Comparison of ENCODE assay signal across 8 cellular contexts in the genomic region with DNA sequence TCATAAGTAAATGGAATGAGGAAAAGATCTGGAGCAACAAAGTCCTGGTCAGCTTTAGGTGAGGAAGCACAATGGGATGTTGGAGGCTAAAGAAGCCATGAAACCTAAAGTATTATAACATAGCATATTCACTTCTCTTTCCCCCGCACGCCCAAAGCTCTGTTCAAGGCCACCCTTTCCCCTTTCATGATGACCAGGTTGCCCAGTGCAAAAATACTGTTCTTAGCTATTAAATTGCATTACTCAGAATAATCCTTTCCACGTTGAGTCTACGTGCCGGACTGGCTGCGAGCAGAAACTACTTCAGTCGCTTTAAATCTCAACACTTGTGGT. TPM values are rescaled to one million over a fixed set of nuclear protein-coding genes. Genes with fewer than 3 reads are reported as not detected.
DNase-seq lines count a peak whose midpoint lies in the region; ATAC-seq and TF ChIP-seq lines count a peak whose summit lies in the region.

No MANE protein-coding gene starts in this region.

- H3K9me2 ChIP-seq in PC-9 (ENCODE audit: insufficient read depth), result no peaks in the 10 kb centered on the region

- peak overlapping the region; percentile 84 for H3K4me3 Mint-ChIP-seq in progenitor cell of endocrine pancreas (ENCODE audit: low read depth)

- peaks cover 4% of the 10 kb centered on the region; the same call in 1 of the 2 replicates for H4K20me1 ChIP-seq in PC-9 (ENCODE audit: insufficient read depth)

- peaks cover 23% of the 10 kb centered on the region; the same call in 1 of the 2 replicates for H3F3A ChIP-seq in PC-9 (ENCODE audit: insufficient read depth, low read depth)

- CTCF ChIA-PET in PC-9 (lab: Charles Lee), result interaction anchor here (0.6 to 2.5 kb wide), 14 partner anchors 30 to 363 kb away, joined by 3 to 21 read pairs (median 4); partner anchors contain the start of genes EHD4 and JMJD7

- ATAC-seq in GM21723 (IDR thresholded peaks at IDR 0.05; ENCODE audit: unreplicated experiment), result no peak

- H3K9me3 ChIP-seq in PC-9 (ENCODE audit: insufficient read depth, low read depth) (no peaks in the 10 kb centered on the region), esophagus muscularis mucosa (no peaks in the 10 kb centered on the region)

- TF ChIP-seq POLR2A in esophagus muscularis mucosa (IDR thresholded peaks at IDR 0.05; ENCODE audit: low read depth), result no peak

- WGBS in esophagus muscularis mucosa, result 5% methylated on average over 6 of the region's 7 CpGs

- H3K4me3 ChIP-seq in GM12864 (ENCODE audit: low read depth, low read length) (peak overlapping the region; percentile 77), PC-9 (peak overlapping the region; percentile 80; the same call in 1 of the 2 replicates), esophagus muscularis mucosa (peak overlapping the region; percentile 73 to 91 (median 86))

- H3K4me1 ChIP-seq in PC-9 (replicated peaks; ENCODE audit: insufficient read depth) (peaks cover 24% of the 10 kb centered on the region), esophagus muscularis mucosa (peaks cover 34 to 58% (median 52%) of the 10 kb centered on the region in 4 donors)

- TF ChIP-seq EP300 in esophagus muscularis mucosa (IDR thresholded peaks at IDR 0.05), result no peak

- H3K27ac ChIP-seq in PC-9, result peak overlapping the region; percentile 64
- peak overlapping the region; percentile 83 to 95 (median 88) for H3K27ac ChIP-seq in esophagus muscularis mucosa (replicated peaks in 1 of 4)

- POLR2A ChIA-PET in PC-9 (lab: Charles Lee; ENCODE audit: unreplicated experiment), result interaction anchor here (0.6 to 1.2 kb wide), 5 partner anchors 64 to 348 kb away, joined by 3 to 8 read pairs (median 6); partner anchors contain the start of gene PLA2G4B

- DNase-seq in GM12864 (ENCODE audit: low read depth), result no peak
- DNase-seq in PC-9, result no peak
- no peak for DNase-seq in esophagus muscularis mucosa (ENCODE audit: extremely low spot score)
- no peak for DNase-seq in progenitor cell of endocrine pancreas (ENCODE audit: low spot score, unreplicated experiment)
- no peak for DNase-seq in globus pallidus (ENCODE audit: low spot score)
- DNase-seq in middle frontal gyrus (ENCODE audit: extremely low spot score, low spot score), result no peak
- no peak for DNase-seq in T1000 (lab: John Stamatoyannopoulos, UW)

- H3K36me3 ChIP-seq in PC-9 (ENCODE audit: low read depth) (no peaks in the 10 kb centered on the region), esophagus muscularis mucosa (peaks cover 0 to 7% (median 0%) of the 10 kb centered on the region in 4 donors)

- peaks cover 19% of the 10 kb centered on the region; the same call in 1 of the 2 replicates for H3K79me2 ChIP-seq in PC-9 (ENCODE audit: low read depth)

- H3K4me1 Mint-ChIP-seq in progenitor cell of endocrine pancreas (ENCODE audit: low read depth), result peaks cover 22% of the 10 kb centered on the region

- H3K27ac Mint-ChIP-seq in progenitor cell of endocrine pancreas, result peak overlapping the region; percentile 92

- no peaks in the 10 kb centered on the region for H3K27me3 ChIP-seq in PC-9 (ENCODE audit: insufficient read depth, low read depth)
- H3K27me3 ChIP-seq in esophagus muscularis mucosa, result no peaks in the 10 kb centered on the region

- H3K4me2 ChIP-seq in PC-9, result peak overlapping the region; percentile 94

- intact Hi-C loops in PC-9 (cut with micrococcal nuclease; ENCODE audit: unreplicated experiment) (loop anchor here (1.0 to 5.0 kb wide), 5 partner anchors 33 to 359 kb away; partner anchors contain the start of gene EHD4), esophagus muscularis mucosa (cut with DNase I) (loop anchor here (2.0 kb wide), 1 partner anchor 37 kb away; no protein-coding TSS in a partner anchor)

- H3K36me3 Mint-ChIP-seq in progenitor cell of endocrine pancreas (ENCODE audit: insufficient read depth), result peaks cover 2% of the 10 kb centered on the region

- no peaks in the 10 kb centered on the region for H3K27me3 Mint-ChIP-seq in progenitor cell of endocrine pancreas

- no peaks in the 10 kb centered on the region for H3K9me3 Mint-ChIP-seq in progenitor cell of endocrine pancreas (ENCODE audit: low read depth)

- TF ChIP-seq CTCF in GM12864 (IDR thresholded peaks at IDR 0.05; ENCODE audit: low read depth, low read length, missing control alignments) (no peak), PC-9 (conservative IDR thresholded peaks at IDR 0.05) (no peak), esophagus muscularis mucosa (IDR thresholded peaks at IDR 0.05) (no peak), progenitor cell of endocrine pancreas (IDR thresholded peaks at IDR 0.05; ENCODE audit: unreplicated experiment) (no peak)

- BruUV-seq in PC-9 (replicated peaks; lab: Mats Ljungman, UMichigan), result TSS peak; percentile 77

- H2AFZ ChIP-seq in PC-9, result 0 out of 2 replicates have a peak overlapping the region, but pooled peaks have one; percentile 26

RNA-seq across cellular contexts. Expression of gene MAPKBP1, which starts 0.6 kb away (rescaled TPM):
- 17.6 and 22.9 TPM in 2 replicates for total RNA-seq in PC-9 (2021)
- 10 to 100 TPM; 18.2 to 54.6 (median 42.9) TPM for total RNA-seq in esophagus muscularis mucosa
- total RNA-seq in progenitor cell of endocrine pancreas, result 28.9 TPM in 2 replicates

RNA-seq across cellular contexts. Expression of gene JMJD7, which starts 54.2 kb away (rescaled TPM):
- total RNA-seq in PC-9 (2021) (6.5 and 11.7 TPM in 2 replicates), esophagus muscularis mucosa (1 to 10 TPM; 6.2 to 9.6 (median 7.5) TPM), progenitor cell of endocrine pancreas (18.0 and 26.2 TPM in 2 replicates)
